ENCODE assay signal across 9 cellular contexts in the genomic region with DNA sequence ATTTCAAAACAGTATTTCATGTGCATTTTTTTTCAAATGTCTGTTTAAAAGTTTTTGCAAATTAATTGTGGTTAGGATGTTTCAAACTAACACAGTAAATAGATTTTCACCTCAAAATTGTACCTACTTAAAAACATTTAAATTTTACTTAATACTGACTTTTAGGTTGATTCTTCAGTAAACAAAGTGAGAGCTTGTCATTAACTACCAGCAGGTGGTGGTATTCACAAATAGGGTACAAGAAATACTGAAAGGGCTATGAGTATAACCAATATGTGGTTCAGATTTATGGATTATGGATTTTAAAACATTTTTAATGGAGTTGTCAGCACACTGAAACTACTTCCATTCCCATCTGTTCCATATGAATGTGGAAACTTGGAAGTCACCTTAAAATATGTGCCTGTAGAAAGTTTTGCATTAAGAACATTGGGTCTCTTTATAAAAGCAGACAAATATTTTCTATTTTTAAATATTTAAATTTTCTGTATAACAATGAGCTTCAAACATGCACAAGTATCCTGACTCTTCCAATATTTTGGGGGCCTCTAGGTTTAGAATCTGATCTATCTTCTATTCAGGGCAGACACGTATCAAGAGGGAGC.
A peak's percentile ranks its signal among the peaks of the same experiment; 100 is the strongest.
DNase-seq lines count a peak whose midpoint lies in the region; ATAC-seq, FAIRE-seq and TF ChIP-seq lines count a peak whose summit lies in the region.
"Had no signal": no experiment of that assay in that cellular context is flagged by ENCODE, and none has a peak within 500 bp of the region (broad histone marks: within the 10 kb centered on the region; RNA-seq: fewer than 3 reads in every experiment).

No MANE protein-coding gene starts in this region.

- DNase-seq in GM10248 (ENCODE audit: extremely low spot score) (no peak), NCI-H69 (lab: John Stamatoyannopoulos, UW) (peak; percentile 68), erythroblast (lab: John Stamatoyannopoulos, UW) (peak; percentile 24 to 32), frontal cortex (ENCODE audit: low spot score in 2 of 2) (no peak), ecto neural progenitor cell (ENCODE audit: low spot score) (no peak)
- DNase-seq: T-cell had no signal

- H3K27ac ChIP-seq in 22Rv1, result no peak overlapping the region

- POLR2A ChIA-PET in GM10248 (lab: Yijun Ruan, JAX), result no interaction called here

- TF ChIP-seq POLR2A in erythroblast (IDR thresholded peaks at IDR 0.05; ENCODE audit: low read length), result no peak

- peak; percentile 74 for TF ChIP-seq CTCF in 22Rv1 (IDR thresholded peaks at IDR 0.05)
- TF ChIP-seq CTCF in GM10248 (IDR thresholded peaks at IDR 0.05; ENCODE audit: control extremely low read depth, extremely low read depth, low read depth, missing control alignments), result peak; percentile 58

- CTCF ChIA-PET in GM10248 (lab: Yijun Ruan, JAX), result interaction anchor here (0.5 to 5.9 kb wide), 37 partner anchors 8 to 361 kb away, joined by 3 to 30 read pairs (median 4); partner anchors contain the start of genes HOXB3 and HOXB5

- no peak for FAIRE-seq in frontal cortex (lab: Jason Lieb, UNC)

- ATAC-seq in GM18909 (IDR thresholded peaks at IDR 0.05; ENCODE audit: poor library complexity, unreplicated experiment), result no peak
- ATAC-seq in HG03135 (IDR thresholded peaks at IDR 0.05; ENCODE audit: unreplicated experiment), result no peak
- ATAC-seq: T-cell had no signal

Comparison
In these comparisons a context has a peak if more than half of its experiments do, and no peak if none do; other contexts are left out.
1. DNase-seq: peak in NCI-H69 (single experiment) and erythroblast (2 of 2); none in GM10248 (single experiment), frontal cortex (0 of 2) and ecto neural progenitor cell (single experiment).